Comparison of ENCODE assay signal across 8 cellular contexts in genomic region chr2:64204006-64204632, GRCh38. TPM values are rescaled to one million over a fixed set of nuclear protein-coding genes. Genes with fewer than 3 reads are reported as not detected.
A peak's percentile ranks its signal among the peaks of the same experiment; 100 is the strongest.
DNase-seq lines count a peak whose midpoint lies in the region; ATAC-seq, FAIRE-seq and TF ChIP-seq lines count a peak whose summit lies in the region.

No MANE protein-coding gene starts in this region.

- 19 to 36% methylated on average over 7 to 12 of the region's 12 CpGs for WGBS in testis, 2 donors

- H3K4me3 ChIP-seq in BLaER1, result peak overlapping the region; percentile 44; the same call in 1 of the 2 replicates
- H3K4me3 ChIP-seq in effector memory CD4-positive, alpha-beta T cell (ENCODE audit: insufficient read depth, low read depth, low read length, poor library complexity, severe bottlenecking), result peak overlapping the region; percentile 44
- peak overlapping the region; percentile 20 for H3K4me3 ChIP-seq in mucosa of stomach (ENCODE audit: low read length)
- peak overlapping the region; percentile 29 to 46 for H3K4me3 ChIP-seq in testis

- H3K27ac ChIP-seq in BLaER1, result peak overlapping the region; percentile 80
- peak overlapping the region; percentile 83 for H3K27ac ChIP-seq in effector memory CD4-positive, alpha-beta T cell (ENCODE audit: insufficient read depth, low read length, poor library complexity, severe bottlenecking)
- peak overlapping the region; percentile 60 to 69 for H3K27ac ChIP-seq in testis

- intact Hi-C loops in testis (cut with DNase I; ENCODE audit: low total_unique reads), result no loop called here

- H3K4me1 ChIP-seq in BLaER1 (peaks cover 18% of the 10 kb centered on the region), mucosa of stomach (ENCODE audit: control insufficient read depth, insufficient read depth, low read length) (peaks cover 37% of the 10 kb centered on the region), testis (peaks cover 17% of the 10 kb centered on the region)
- H3K4me1 ChIP-seq in effector memory CD4-positive, alpha-beta T cell (ENCODE audit: control insufficient read depth, insufficient read depth, low read length, poor library complexity, severe bottlenecking), result peaks cover 41% of the 10 kb centered on the region

- H3K9me3 ChIP-seq in BLaER1, result no peaks in the 10 kb centered on the region
- no peaks in the 10 kb centered on the region for H3K9me3 ChIP-seq in effector memory CD4-positive, alpha-beta T cell (ENCODE audit: control insufficient read depth, low read length)
- H3K9me3 ChIP-seq in mucosa of stomach (ENCODE audit: control insufficient read depth, low read length), result no peaks in the 10 kb centered on the region
- H3K9me3 ChIP-seq in testis, result no peaks in the 10 kb centered on the region

- no peak for TF ChIP-seq CTCF in testis (IDR thresholded peaks at IDR 0.05)

- H3K27me3 ChIP-seq in BLaER1, result no peaks in the 10 kb centered on the region
- no peaks in the 10 kb centered on the region for H3K27me3 ChIP-seq in effector memory CD4-positive, alpha-beta T cell (replicated peaks; ENCODE audit: control insufficient read depth, insufficient read depth, low read length, poor library complexity, severe bottlenecking)
- H3K27me3 ChIP-seq in mucosa of stomach (ENCODE audit: control insufficient read depth, insufficient read depth, low read length), result no peaks in the 10 kb centered on the region
- no peaks in the 10 kb centered on the region for H3K27me3 ChIP-seq in testis

- ATAC-seq in HG03354 (IDR thresholded peaks at IDR 0.05; ENCODE audit: poor library complexity, severe bottlenecking, unreplicated experiment), result peak; percentile 70

- H3K4me2 ChIP-seq in BLaER1, result peak overlapping the region; percentile 84

- no peak for DNase-seq in GM19239 (ENCODE audit: insufficient read length, low spot score)
- peak; percentile 50 for DNase-seq in activated CD4-positive, CD25-positive, alpha-beta regulatory T cell treated with anti-CD3 and anti-CD28 coated beads, Interleukin-2, amount 50 U/mL, for 72 hours
- DNase-seq in effector memory CD4-positive, alpha-beta T cell, result peak; percentile 32 to 59 (median 40)
- DNase-seq in testis, result peak; percentile 34
- no peak for DNase-seq in NCI-H1694 treated with DMSO at 0.1 percent for 48 hours (lab: John Stamatoyannopoulos, UW)

- H3K9ac ChIP-seq in BLaER1, result peak overlapping the region; percentile 68
- H3K9ac ChIP-seq in mucosa of stomach (ENCODE audit: low read length), result peak overlapping the region; percentile 59

- peak; percentile 98 for FAIRE-seq in GM19239 (lab: Jason Lieb, UNC)

- H4K20me1 ChIP-seq in BLaER1, result no peaks in the 10 kb centered on the region

- H3K36me3 ChIP-seq in BLaER1 (no peaks in the 10 kb centered on the region), mucosa of stomach (ENCODE audit: control insufficient read depth, insufficient read depth, low read length) (no peaks in the 10 kb centered on the region), testis (ENCODE audit: low read depth, missing control alignments) (no peaks in the 10 kb centered on the region)
- H3K36me3 ChIP-seq in effector memory CD4-positive, alpha-beta T cell (ENCODE audit: control insufficient read depth, insufficient read depth, low read length), result no peaks in the 10 kb centered on the region

- TF ChIP-seq POLR2A in testis (IDR thresholded peaks at IDR 0.05), result no peak

RNA-seq across cellular contexts. Expression of gene PELI1, which starts 59.9 kb away (rescaled TPM):
- total RNA-seq in testis, result 10 to 100 TPM; 40.9 to 48.0 TPM
- 22.4 TPM for polyA plus RNA-seq in testis (ENCODE audit: insufficient read depth, low read depth, low replicate concordance)

Comparison
In these comparisons a context has a peak if more than half of its experiments do, and no peak if none do; other contexts are left out.
1. DNase-seq: peak in activated CD4-positive, CD25-positive, alpha-beta regulatory T cell treated with anti-CD3 and anti-CD28 coated beads, Interleukin-2, amount 50 U/mL, for 72 hours (single experiment), effector memory CD4-positive, alpha-beta T cell (3 of 3) and testis (single experiment); none in GM19239 (single experiment) and NCI-H1694 treated with DMSO at 0.1 percent for 48 hours (single experiment).
2. Peak in every context shown above with its lines, with median percentiles within 50 percentile points of each other: H3K27ac ChIP-seq and H3K4me3 ChIP-seq.